ENCODE assay signal across 17 cellular contexts in the genomic region with DNA sequence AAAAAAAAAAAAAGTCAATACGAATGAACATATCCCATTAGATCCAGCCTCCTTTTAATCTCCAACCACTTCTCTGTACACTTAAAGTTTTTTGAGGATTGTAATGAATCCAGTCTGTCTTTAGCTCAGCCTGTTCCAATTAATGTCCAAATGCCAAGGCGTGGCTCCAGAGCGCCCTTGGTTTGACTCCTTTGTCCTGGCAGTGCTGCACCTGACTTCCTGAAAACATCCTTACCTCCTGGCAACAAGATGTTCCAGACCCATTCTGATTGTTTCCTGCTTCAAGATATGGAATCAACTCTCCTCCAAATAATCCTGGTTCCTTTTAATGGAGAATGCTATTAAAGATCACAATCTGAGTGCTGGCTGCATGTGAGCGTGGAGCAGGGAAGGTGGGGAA.
"Had no signal": no experiment of that assay in that cellular context is flagged by ENCODE, and none has a peak within 500 bp of the region (broad histone marks: within the 10 kb centered on the region; RNA-seq: fewer than 3 reads in every experiment).

No MANE protein-coding gene starts in this region.

- ATAC-seq: esophagus mucosa; gastroesophageal sphincter; natural killer cell treated with Interleukin-12 subunit alpha and Interleukin-12 subunit beta and Interleukin-15 and Interleukin-18, amount 100 ng/mL, for 72 hours; stimulated activated memory B cell treated with anti-CD40 and anti-IgM and Interleukin-4, amounts not matched to agents 10 μg/mL and 1 μg/mL and 100 μg/mL, for 72 hours had no signal

- FAIRE-seq: endometrium had no signal

- H3K36me3 ChIP-seq: gastroesophageal sphincter, neutrophil, right atrium auricular region, tibial nerve had no signal

- H3K9me3 Mint-ChIP-seq: natural killer cell treated with Interleukin-12 subunit alpha and Interleukin-12 subunit beta and Interleukin-15 and Interleukin-18, amount 100 ng/mL, for 72 hours; stimulated activated memory B cell treated with anti-CD40 and anti-IgM and Interleukin-4, amounts not matched to agents 10 μg/mL and 1 μg/mL and 100 μg/mL, for 72 hours; stimulated activated naive CD8-positive, alpha-beta T cell treated with anti-CD3 and anti-CD28 coated beads, Interleukin-15, Interleukin-2, amounts not matched to agents 100 ng/mL and 50 ng/mL, for 24 hours had no signal

- H3K4me3 ChIP-seq: gastroesophageal sphincter, mucosa of descending colon, right atrium auricular region, smooth muscle cell, tibial nerve had no signal

- H3K9me3 ChIP-seq: gastroesophageal sphincter, mucosa of descending colon, neutrophil, right atrium auricular region, tibial nerve had no signal

- H3K27me3 ChIP-seq: gastroesophageal sphincter, neutrophil, right atrium auricular region, tibial nerve had no signal

- H3K27ac Mint-ChIP-seq: natural killer cell treated with Interleukin-12 subunit alpha and Interleukin-12 subunit beta and Interleukin-15 and Interleukin-18, amount 100 ng/mL, for 72 hours; stimulated activated memory B cell treated with anti-CD40 and anti-IgM and Interleukin-4, amounts not matched to agents 10 μg/mL and 1 μg/mL and 100 μg/mL, for 72 hours; stimulated activated naive CD8-positive, alpha-beta T cell treated with anti-CD3 and anti-CD28 coated beads, Interleukin-15, Interleukin-2, amounts not matched to agents 100 ng/mL and 50 ng/mL, for 24 hours had no signal

- H3K4me1 Mint-ChIP-seq: stimulated activated memory B cell treated with anti-CD40 and anti-IgM and Interleukin-4, amounts not matched to agents 10 μg/mL and 1 μg/mL and 100 μg/mL, for 72 hours had no signal

- H3K27ac ChIP-seq: neutrophil, right atrium auricular region had no signal

- DNase-seq: effector memory CD4-positive, alpha-beta T cell; foreskin fibroblast; glutamatergic neuron; islet precursor cell; mucosa of descending colon; stimulated activated CD4-positive, alpha-beta T cell treated with anti-CD3 and anti-CD28 coated beads, Interleukin-2, amount 100 ng/mL, for 48 hours; stimulated activated CD8-positive, alpha-beta memory T cell treated with anti-CD3 and anti-CD28 coated beads, Interleukin-4, amount 100 ng/mL, for 48 hours had no signal

- H3K4me3 Mint-ChIP-seq: natural killer cell treated with Interleukin-12 subunit alpha and Interleukin-12 subunit beta and Interleukin-15 and Interleukin-18, amount 100 ng/mL, for 72 hours; stimulated activated memory B cell treated with anti-CD40 and anti-IgM and Interleukin-4, amounts not matched to agents 10 μg/mL and 1 μg/mL and 100 μg/mL, for 72 hours; stimulated activated naive CD8-positive, alpha-beta T cell treated with anti-CD3 and anti-CD28 coated beads, Interleukin-15, Interleukin-2, amounts not matched to agents 100 ng/mL and 50 ng/mL, for 24 hours had no signal

- H3K36me3 Mint-ChIP-seq: natural killer cell treated with Interleukin-12 subunit alpha and Interleukin-12 subunit beta and Interleukin-15 and Interleukin-18, amount 100 ng/mL, for 72 hours; stimulated activated memory B cell treated with anti-CD40 and anti-IgM and Interleukin-4, amounts not matched to agents 10 μg/mL and 1 μg/mL and 100 μg/mL, for 72 hours had no signal
